In the genomic region with DNA sequence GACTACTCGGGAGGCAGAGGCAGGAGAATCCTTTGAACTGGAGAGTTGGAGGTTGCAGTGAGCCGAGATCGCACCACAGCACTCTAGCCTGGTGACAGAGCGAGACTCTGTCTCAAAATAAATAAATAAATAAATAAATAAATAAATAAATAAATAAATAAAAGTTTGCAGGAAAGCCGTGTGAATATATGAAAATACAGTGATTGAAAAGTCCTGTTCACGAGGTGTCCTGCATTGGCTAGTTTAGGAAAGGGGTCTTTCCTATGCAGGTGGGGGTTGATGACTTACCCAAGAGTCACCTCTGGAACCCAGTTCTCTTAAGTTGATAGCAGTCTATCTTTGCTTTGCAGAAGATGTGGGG, we compare ENCODE assay signal across 1 cellular context.
A peak's percentile ranks its signal among the peaks of the same experiment; 100 is the strongest.
TF ChIP-seq lines count a peak whose summit lies in the region.

No MANE protein-coding gene starts in this region.

TF ChIP-seq in HEK293, 187 proteins besides CTCF, POLR2A, EP300 and RAD21 (continued from another document):
- TF ChIP-seq, protein P1, sequence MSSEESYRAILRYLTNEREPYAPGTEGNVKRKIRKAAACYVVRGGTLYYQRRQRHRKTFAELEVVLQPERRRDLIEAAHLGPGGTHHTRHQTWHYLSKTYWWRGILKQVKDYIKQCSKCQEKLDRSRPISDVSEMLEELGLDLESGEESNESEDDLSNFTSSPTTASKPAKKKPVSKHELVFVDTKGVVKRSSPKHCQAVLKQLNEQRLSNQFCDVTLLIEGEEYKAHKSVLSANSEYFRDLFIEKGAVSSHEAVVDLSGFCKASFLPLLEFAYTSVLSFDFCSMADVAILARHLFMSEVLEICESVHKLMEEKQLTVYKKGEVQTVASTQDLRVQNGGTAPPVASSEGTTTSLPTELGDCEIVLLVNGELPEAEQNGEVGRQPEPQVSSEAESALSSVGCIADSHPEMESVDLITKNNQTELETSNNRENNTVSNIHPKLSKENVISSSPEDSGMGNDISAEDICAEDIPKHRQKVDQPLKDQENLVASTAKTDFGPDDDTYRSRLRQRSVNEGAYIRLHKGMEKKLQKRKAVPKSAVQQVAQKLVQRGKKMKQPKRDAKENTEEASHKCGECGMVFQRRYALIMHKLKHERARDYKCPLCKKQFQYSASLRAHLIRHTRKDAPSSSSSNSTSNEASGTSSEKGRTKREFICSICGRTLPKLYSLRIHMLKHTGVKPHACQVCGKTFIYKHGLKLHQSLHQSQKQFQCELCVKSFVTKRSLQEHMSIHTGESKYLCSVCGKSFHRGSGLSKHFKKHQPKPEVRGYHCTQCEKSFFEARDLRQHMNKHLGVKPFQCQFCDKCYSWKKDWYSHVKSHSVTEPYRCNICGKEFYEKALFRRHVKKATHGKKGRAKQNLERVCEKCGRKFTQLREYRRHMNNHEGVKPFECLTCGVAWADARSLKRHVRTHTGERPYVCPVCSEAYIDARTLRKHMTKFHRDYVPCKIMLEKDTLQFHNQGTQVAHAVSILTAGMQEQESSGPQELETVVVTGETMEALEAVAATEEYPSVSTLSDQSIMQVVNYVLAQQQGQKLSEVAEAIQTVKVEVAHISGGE (tag by site-specific recombination; conservative IDR thresholded peaks at IDR 0.05; ENCODE audit: low read depth), result peak; percentile 33; the same call in 1 of the 2 replicates
- TF ChIP-seq REST (tag by site-specific recombination; IDR thresholded peaks at IDR 0.05), result 0 out of 2 replicates have a peak, but pooled peaks have one; percentile 15
- TF ChIP-seq ZNF623 (tag by site-specific recombination; IDR thresholded peaks at IDR 0.05), result peak; percentile 50
- TF ChIP-seq ZNF518A (tag by site-specific recombination; conservative IDR thresholded peaks at IDR 0.05; ENCODE audit: low read depth), result peak; percentile 70; the same call in 1 of the 2 replicates
- 0 out of 2 replicates have a peak, but pooled peaks have one; percentile 20 for TF ChIP-seq ZXDB (tag by site-specific recombination; IDR thresholded peaks at IDR 0.05)
- TF ChIP-seq ZBTB8A (tag by site-specific recombination; IDR thresholded peaks at IDR 0.05), result peak; percentile 35
- no peak for TF ChIP-seq ZSCAN16 (tag by site-specific recombination; IDR thresholded peaks at IDR 0.05)
- no peak for TF ChIP-seq ZNF544 (tag by site-specific recombination; IDR thresholded peaks at IDR 0.05)
